33 cellular contexts compared by ENCODE assay signal in the genomic region with DNA sequence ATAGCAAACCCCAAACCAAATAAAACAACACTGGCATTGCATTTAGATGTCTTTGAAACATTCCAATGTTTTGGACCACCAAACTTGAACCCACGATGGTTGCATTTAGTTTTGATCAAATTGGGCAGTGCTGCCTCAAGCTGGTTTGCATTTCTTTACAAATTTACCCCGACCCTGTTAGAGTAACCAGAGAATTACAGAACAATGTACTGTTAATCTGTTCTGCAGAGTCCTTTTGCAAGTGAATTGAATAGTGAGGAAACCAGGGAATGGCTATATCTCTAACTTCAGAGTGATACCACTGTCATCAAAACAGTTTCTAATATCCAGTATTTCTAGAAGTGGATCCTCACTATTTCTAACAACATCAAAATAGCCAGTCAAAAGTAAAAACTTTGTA. TPM values are rescaled to one million over a fixed set of nuclear protein-coding genes. Genes with fewer than 3 reads are reported as not detected.
"Had no signal": no experiment of that assay in that cellular context is flagged by ENCODE, and none has a peak within 500 bp of the region (broad histone marks: within the 10 kb centered on the region; RNA-seq: fewer than 3 reads in every experiment).

No MANE protein-coding gene starts in this region.

- H3K27me3 ChIP-seq: neural progenitor cell, ovary, right atrium auricular region, right lobe of liver, transverse colon, upper lobe of left lung, vagina had no signal

- H3K9me3 ChIP-seq: left ventricle myocardium inferior, ovary, right atrium auricular region, right lobe of liver, transverse colon, upper lobe of left lung, vagina had no signal

- H2AFZ ChIP-seq: neural progenitor cell had no signal

- H3K4me2 ChIP-seq: neural progenitor cell, smooth muscle cell had no signal

- H3K36me3 Mint-ChIP-seq: immature natural killer cell; mesothelial cell of epicardium; natural killer cell; neural progenitor cell; stimulated activated memory B cell treated with anti-CD40 and anti-IgM and Interleukin-4, amounts not matched to agents 10 μg/mL and 1 μg/mL and 100 μg/mL, for 72 hours had no signal

- H3K27ac ChIP-seq: left ventricle myocardium inferior, neural progenitor cell, ovary, right atrium auricular region, right lobe of liver, transverse colon, upper lobe of left lung, vagina had no signal

- H3K4me3 ChIP-seq: left ventricle myocardium inferior, lung, neural progenitor cell, ovary, right atrium auricular region, right lobe of liver, smooth muscle cell, transverse colon, upper lobe of left lung, vagina had no signal

- H3K9ac ChIP-seq: neural progenitor cell had no signal

- H3K27me3 Mint-ChIP-seq: stimulated activated memory B cell treated with anti-CD40 and anti-IgM and Interleukin-4, amounts not matched to agents 10 μg/mL and 1 μg/mL and 100 μg/mL, for 72 hours had no signal

- H3K9me3 Mint-ChIP-seq: immature natural killer cell; natural killer cell; nephron progenitor cell; neural progenitor cell; stimulated activated naive CD8-positive, alpha-beta T cell treated with anti-CD3 and anti-CD28 coated beads, Interleukin-15, amount 100 ng/mL, for 72 hours had no signal

- H3K36me3 ChIP-seq: left ventricle myocardium inferior, neural progenitor cell, ovary, right atrium auricular region, right lobe of liver, transverse colon, upper lobe of left lung, vagina had no signal

- DNase-seq: hypothalamus; immature natural killer cell; islet precursor cell; left ventricle myocardium inferior; mesendoderm; naive B cell; natural killer cell; nephron progenitor cell; ovary; right lobe of liver; stimulated activated CD4-positive, alpha-beta T cell treated with anti-CD3 and anti-CD28 coated beads, Interleukin-1b, Interleukin-23, amount 100 ng/mL, for 48 hours; stimulated activated CD4-positive, alpha-beta T cell treated with anti-CD3 and anti-CD28 coated beads, Interleukin-2, amount 100 ng/mL, for 48 hours; stimulated activated CD4-positive, alpha-beta T cell treated with anti-CD3 and anti-CD28 coated beads, Interleukin-4, amount 100 ng/mL, for 4 hours; stimulated activated CD8-positive, alpha-beta memory T cell treated with anti-CD3 and anti-CD28 coated beads, Interleukin-4, amount 100 ng/mL, for 48 hours; stimulated activated naive CD4-positive, alpha-beta T cell treated with Interleukin-2 at 50 U/mL for 16 hours; stimulated activated naive CD8-positive, alpha-beta T cell treated with anti-CD3 and anti-CD28 coated beads, Interleukin-15, amount 100 ng/mL, for 72 hours; substantia nigra; transverse colon; upper lobe of left lung had no signal

- H3K4me3 Mint-ChIP-seq: immature natural killer cell; mesothelial cell of epicardium; naive B cell; natural killer cell; nephron progenitor cell; neural progenitor cell; stimulated activated memory B cell treated with anti-CD40 and anti-IgM and Interleukin-4, amounts not matched to agents 10 μg/mL and 1 μg/mL and 100 μg/mL, for 72 hours; stimulated activated naive CD8-positive, alpha-beta T cell treated with anti-CD3 and anti-CD28 coated beads, Interleukin-15, amount 100 ng/mL, for 72 hours had no signal

- H3K4me1 ChIP-seq: left ventricle myocardium inferior, right atrium auricular region, right lobe of liver, transverse colon, upper lobe of left lung, vagina had no signal

- ATAC-seq: natural killer cell; right lobe of liver; stimulated activated memory B cell treated with anti-CD40 and anti-IgM and Interleukin-4, amounts not matched to agents 10 μg/mL and 1 μg/mL and 100 μg/mL, for 72 hours; stimulated activated naive CD8-positive, alpha-beta T cell treated with anti-CD3 and anti-CD28 coated beads, Interleukin-15, amount 100 ng/mL, for 72 hours had no signal

- H3K27ac Mint-ChIP-seq: immature natural killer cell; mesothelial cell of epicardium; naive B cell; natural killer cell; nephron progenitor cell; neural progenitor cell; progenitor cell of endocrine pancreas; stimulated activated memory B cell treated with anti-CD40 and anti-IgM and Interleukin-4, amounts not matched to agents 10 μg/mL and 1 μg/mL and 100 μg/mL, for 72 hours; stimulated activated naive CD8-positive, alpha-beta T cell treated with anti-CD3 and anti-CD28 coated beads, Interleukin-15, amount 100 ng/mL, for 72 hours had no signal

- H3K4me1 Mint-ChIP-seq: immature natural killer cell; mesothelial cell of epicardium; natural killer cell; nephron progenitor cell; neural progenitor cell; stimulated activated memory B cell treated with anti-CD40 and anti-IgM and Interleukin-4, amounts not matched to agents 10 μg/mL and 1 μg/mL and 100 μg/mL, for 72 hours; stimulated activated naive CD8-positive, alpha-beta T cell treated with anti-CD3 and anti-CD28 coated beads, Interleukin-15, amount 100 ng/mL, for 72 hours had no signal

RNA-seq across cellular contexts. Expression of gene GYPA, which starts 49.5 kb away (rescaled TPM):
- total RNA-seq: kidney epithelial cell, left ventricle myocardium inferior, lower leg skin, mesothelial cell of epicardium, natural killer cell, omental fat pad, progenitor cell of endocrine pancreas, pulmonary artery endothelial cell, renal cortical epithelial cell, right atrium auricular region, smooth muscle cell, transverse colon, vagina had no signal
- polyA plus RNA-seq: immature natural killer cell, lung, ovary, smooth muscle cell, urinary bladder had no signal
